1 cellular context compared by ENCODE assay signal in genomic region chr11:128181090-128181485, GRCh38.
TF ChIP-seq lines count a peak whose summit lies in the region.

No MANE protein-coding gene starts in this region.

TF ChIP-seq in IMR-90, 13 proteins besides CTCF, POLR2A, EP300 and RAD21 (continued from another document):
- TF ChIP-seq USF2 (IDR thresholded peaks at IDR 0.05; ENCODE audit: low read depth, low read length) = peak; percentile 9; the same call in 1 of the 2 replicates
TF ChIP-seq in IMR-90: peak in this region for 1.
